In the genomic region with DNA sequence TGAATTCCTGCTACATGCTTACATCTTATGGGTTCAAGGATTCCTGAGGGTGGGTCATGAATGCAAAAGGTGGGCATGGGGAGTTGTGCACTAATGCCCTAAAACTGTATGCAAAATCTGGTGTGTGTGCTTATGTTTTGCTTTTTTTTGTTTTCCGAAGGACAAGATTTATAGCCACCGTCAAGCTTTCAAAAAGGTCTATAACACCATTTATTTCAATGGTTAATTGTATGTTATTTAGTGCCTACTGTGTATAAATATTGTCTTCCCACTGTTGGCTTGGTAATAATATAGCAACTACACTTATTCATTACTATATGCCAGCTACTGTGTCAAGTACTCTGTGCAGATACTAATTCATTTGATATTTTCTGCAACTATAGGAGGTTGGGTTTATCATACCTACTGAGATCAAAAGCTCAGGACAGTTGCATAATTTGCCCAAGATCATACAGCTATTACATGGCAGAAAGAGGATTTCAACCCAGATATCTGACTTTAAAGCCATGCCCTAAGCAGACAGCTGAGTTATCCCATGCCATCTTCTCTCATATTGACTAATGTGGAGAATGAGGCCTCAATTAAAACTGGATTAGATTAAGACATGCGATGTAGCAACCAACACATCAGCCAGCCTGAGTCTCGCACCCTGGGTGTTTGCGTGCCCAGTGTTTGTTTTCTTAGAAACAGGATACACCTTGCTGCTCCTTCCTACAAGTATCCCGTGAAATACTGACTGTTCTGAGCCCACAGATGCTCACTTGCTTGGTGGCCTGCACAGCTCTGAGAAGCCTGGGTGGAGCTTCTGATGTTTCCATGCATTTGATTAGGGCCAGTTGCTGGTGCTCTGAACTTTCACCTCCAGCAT, we compare ENCODE assay signal across 1 cellular context.
TF ChIP-seq lines count a peak whose summit lies in the region.

No MANE protein-coding gene starts in this region.

TF ChIP-seq in endothelial cell of umbilical vein, 7 proteins besides CTCF, POLR2A, EP300 and RAD21:
- TF ChIP-seq, protein P1, sequence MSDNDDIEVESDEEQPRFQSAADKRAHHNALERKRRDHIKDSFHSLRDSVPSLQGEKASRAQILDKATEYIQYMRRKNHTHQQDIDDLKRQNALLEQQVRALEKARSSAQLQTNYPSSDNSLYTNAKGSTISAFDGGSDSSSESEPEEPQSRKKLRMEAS (IDR thresholded peaks at IDR 0.05; ENCODE audit: insufficient read depth, insufficient read length) = no peak
